Comparison of ENCODE assay signal across 35 cellular contexts in the genomic region with DNA sequence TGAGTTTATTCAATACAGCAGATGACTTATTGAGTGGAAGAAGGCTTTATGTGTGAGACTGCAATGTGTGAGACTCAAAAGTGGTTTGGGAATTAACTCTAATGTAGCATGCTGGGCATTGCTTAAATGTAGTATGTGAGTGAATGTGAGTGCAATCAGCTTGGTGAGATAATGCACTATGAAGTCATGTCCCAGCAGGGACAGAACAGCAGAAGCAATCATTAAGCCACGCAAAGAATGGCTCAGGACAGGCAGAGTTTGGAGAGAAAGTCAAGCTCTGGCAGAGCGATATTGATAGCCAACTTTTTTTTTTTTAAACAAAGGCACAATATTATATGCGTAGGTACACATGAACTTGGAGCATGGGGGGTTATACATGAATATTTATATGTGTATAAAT.
"Had no signal": no experiment of that assay in that cellular context is flagged by ENCODE, and none has a peak within 500 bp of the region (broad histone marks: within the 10 kb centered on the region; RNA-seq: fewer than 3 reads in every experiment).

No MANE protein-coding gene starts in this region.

- H3K27ac ChIP-seq: brain microvascular endothelial cell, Peyer's patch, SJSA1 had no signal

- H3K27ac Mint-ChIP-seq: activated CD4-positive, alpha-beta T cell treated with anti-CD3 and anti-CD28 coated beads for 36 hours; activated CD4-positive, alpha-beta T cell treated with anti-CD3 and anti-CD28 coated beads, Interleukin-2, amount 10 ng/mL, durations not matched to agents 7 days and 5 days; activated naive CD4-positive, alpha-beta T cell treated with anti-CD3 and anti-CD28 coated beads, Interleukin-2, amount 10 ng/mL, durations not matched to agents 7 days and 5 days; activated naive CD8-positive, alpha-beta T cell; activated naive CD8-positive, alpha-beta T cell treated with anti-CD3 and anti-CD28 coated beads, Interleukin-2, amount 50 U/mL, for 24 hours; activated T-helper 1 cell treated with anti-CD3 and anti-CD28 coated beads, Interleukin-12 subunit alpha, Interleukin-12 subunit beta, Interleukin-2, Interleukin-4 antibody, amounts not matched to agents 30 ng/mL and 10 ng/mL and 1 ng/mL, durations not matched to agents 14 hours and 24 hours and 36 hours; T-helper 1 cell treated with Interleukin-12 subunit alpha and Interleukin-12 subunit beta and Interleukin-4 antibody, amounts not matched to agents 30 μg/mL and 1 μg/mL, for 36 hours; T-helper 2 cell treated with Interferon-gamma antibody and Interleukin-4, amounts not matched to agents 5 μg/mL and 100 μg/mL, for 36 hours; WTC11 had no signal

- H3K36me3 ChIP-seq: brain microvascular endothelial cell, MG63, Peyer's patch, SJSA1 had no signal

- H3K36me3 Mint-ChIP-seq: activated naive CD4-positive, alpha-beta T cell treated with anti-CD3 and anti-CD28 coated beads, Interleukin-2, amount 10 ng/mL, durations not matched to agents 7 days and 5 days; activated naive CD8-positive, alpha-beta T cell; WTC11 had no signal

- H3K4me3 Mint-ChIP-seq: activated CD4-positive, alpha-beta T cell treated with anti-CD3 and anti-CD28 coated beads for 36 hours; activated CD4-positive, alpha-beta T cell treated with anti-CD3 and anti-CD28 coated beads, Interleukin-2, amount 10 ng/mL, durations not matched to agents 7 days and 5 days; activated naive CD4-positive, alpha-beta T cell treated with anti-CD3 and anti-CD28 coated beads, Interleukin-2, amount 10 ng/mL, durations not matched to agents 7 days and 5 days; activated naive CD8-positive, alpha-beta T cell; activated naive CD8-positive, alpha-beta T cell treated with anti-CD3 and anti-CD28 coated beads, Interleukin-2, amount 50 U/mL, for 24 hours; activated T-cell treated with anti-CD3 and anti-CD28 coated beads, Interleukin-2, amount 50 U/mL, for 4 hours; activated T-helper 1 cell treated with anti-CD3 and anti-CD28 coated beads, Interleukin-12 subunit alpha, Interleukin-12 subunit beta, Interleukin-2, Interleukin-4 antibody, amounts not matched to agents 30 ng/mL and 10 ng/mL and 1 ng/mL, durations not matched to agents 14 hours and 24 hours and 36 hours; T-helper 1 cell treated with Interleukin-12 subunit alpha and Interleukin-12 subunit beta and Interleukin-4 antibody, amounts not matched to agents 30 μg/mL and 1 μg/mL, for 36 hours; T-helper 2 cell treated with Interferon-gamma antibody and Interleukin-4, amounts not matched to agents 5 μg/mL and 100 μg/mL, for 36 hours; WTC11 had no signal

- H3K4me2 ChIP-seq: SK-N-SH had no signal

- H3K27me3 Mint-ChIP-seq: activated CD4-positive, alpha-beta T cell treated with anti-CD3 and anti-CD28 coated beads for 36 hours; activated naive CD4-positive, alpha-beta T cell treated with anti-CD3 and anti-CD28 coated beads, Interleukin-2, amount 10 ng/mL, durations not matched to agents 7 days and 5 days had no signal

- H3K27me3 ChIP-seq: brain microvascular endothelial cell, MG63, Peyer's patch, SJSA1 had no signal

- H3K9me3 Mint-ChIP-seq: activated CD4-positive, alpha-beta T cell treated with anti-CD3 and anti-CD28 coated beads, Interleukin-2, amount 10 ng/mL, durations not matched to agents 7 days and 5 days; activated naive CD4-positive, alpha-beta T cell treated with anti-CD3 and anti-CD28 coated beads, Interleukin-2, amount 10 ng/mL, durations not matched to agents 7 days and 5 days; activated naive CD8-positive, alpha-beta T cell treated with anti-CD3 and anti-CD28 coated beads, Interleukin-2, amount 50 U/mL, for 24 hours; activated T-cell treated with anti-CD3 and anti-CD28 coated beads, Interleukin-2, amount 50 U/mL, for 4 hours; activated T-helper 1 cell treated with anti-CD3 and anti-CD28 coated beads, Interleukin-12 subunit alpha, Interleukin-12 subunit beta, Interleukin-2, Interleukin-4 antibody, amounts not matched to agents 30 ng/mL and 10 ng/mL and 1 ng/mL, durations not matched to agents 14 hours and 24 hours and 36 hours; T-helper 1 cell treated with Interleukin-12 subunit alpha and Interleukin-12 subunit beta and Interleukin-4 antibody, amounts not matched to agents 30 μg/mL and 1 μg/mL, for 36 hours; T-helper 2 cell treated with Interferon-gamma antibody and Interleukin-4, amounts not matched to agents 5 μg/mL and 100 μg/mL, for 36 hours; WTC11 had no signal

- H3K9me3 ChIP-seq: MG63, Peyer's patch, SJSA1, SK-N-SH had no signal

- ATAC-seq: activated CD4-positive, alpha-beta T cell treated with anti-CD3 and anti-CD28 coated beads for 36 hours; activated CD4-positive, CD25-positive, alpha-beta regulatory T cell treated with anti-CD3 and anti-CD28 coated beads, Interleukin-2, amount 50 U/mL, for 24 hours; activated naive CD8-positive, alpha-beta T cell treated with anti-CD3 and anti-CD28 coated beads, Interleukin-2, amount 50 U/mL, for 24 hours; activated T-cell treated with anti-CD3 and anti-CD28 coated beads, Interleukin-2, amount 50 U/mL, for 4 hours; PC-3; WTC11 had no signal

- H3K4me3 ChIP-seq: MG63, Peyer's patch, SJSA1 had no signal

- H3K9ac ChIP-seq: SK-N-SH had no signal

- H3K4me1 ChIP-seq: Peyer's patch, SJSA1 had no signal

- DNase-seq: activated CD4-positive, alpha-beta T cell treated with anti-CD3 and anti-CD28 coated beads for 36 hours; activated CD4-positive, alpha-beta T cell treated with anti-CD3 and anti-CD28 coated beads, Interleukin-2, amount 10 ng/mL, durations not matched to agents 7 days and 5 days; activated CD4-positive, alpha-beta T cell treated with anti-CD3 and anti-CD28 coated beads, Interleukin-2, amount 50 U/mL, for 48 hours; activated CD8-positive, alpha-beta memory T cell treated with anti-CD3 and anti-CD28 coated beads, Interleukin-2, amount 50 U/mL, for 4 hours; activated naive CD4-positive, alpha-beta T cell treated with anti-CD3 and anti-CD28 coated beads, Interleukin-2, amount 10 ng/mL, durations not matched to agents 7 days and 5 days; activated naive CD8-positive, alpha-beta T cell treated with anti-CD3 and anti-CD28 coated beads, Interleukin-2, amount 50 U/mL, for 24 hours; activated T-cell treated with anti-CD3 and anti-CD28 coated beads for 4 hours; activated T-cell treated with anti-CD3 and anti-CD28 coated beads, Interleukin-2, amount 50 U/mL, for 4 hours; amniotic stem cell; aorta; brain microvascular endothelial cell; central memory CD4-positive, alpha-beta T cell; Kasumi-1; MG63; NCI-H1048; NCI-H1105 treated with DMSO at 0.1 percent for 48 hours; NCI-H1436 treated with DMSO at 0.1 percent for 48 hours; NCI-H187; NCI-H2081; NCI-H345; NCI-H524 treated with DMSO at 0.1 percent for 48 hours; NCI-H748 treated with DMSO at 0.1 percent for 48 hours; NK-92 treated with Interleukin-12 subunit alpha and Interleukin-12 subunit beta, amount 100 ng/mL, for 24 hours; PC-3; Peyer's patch; RPMI8226; SHP77 treated with DMSO at 0.1 percent for 48 hours; SK-N-SH had no signal

- H3K4me1 Mint-ChIP-seq: activated CD4-positive, alpha-beta T cell treated with anti-CD3 and anti-CD28 coated beads for 36 hours; activated CD4-positive, alpha-beta T cell treated with anti-CD3 and anti-CD28 coated beads, Interleukin-2, amount 10 ng/mL, durations not matched to agents 7 days and 5 days; activated naive CD4-positive, alpha-beta T cell treated with anti-CD3 and anti-CD28 coated beads, Interleukin-2, amount 10 ng/mL, durations not matched to agents 7 days and 5 days; activated naive CD8-positive, alpha-beta T cell treated with anti-CD3 and anti-CD28 coated beads, Interleukin-2, amount 50 U/mL, for 24 hours had no signal
